In genomic region chr1:107750364-107750959, GRCh38 we compare ENCODE assay signal across 1 cellular context.
A peak's percentile ranks its signal among the peaks of the same experiment; 100 is the strongest.
TF ChIP-seq lines count a peak whose summit lies in the region.

No MANE protein-coding gene starts in this region.

TF ChIP-seq in HepG2, 621 proteins besides CTCF, POLR2A, EP300 and RAD21 (continued from another document):
- TF ChIP-seq ZNF382 (CRISPR knock-in tag; IDR thresholded peaks at IDR 0.05; ENCODE audit: borderline replicate concordance) (no peak), ZNF317 (CRISPR knock-in tag; IDR thresholded peaks at IDR 0.05) (no peak), GTF3A (CRISPR knock-in tag; conservative IDR thresholded peaks at IDR 0.05) (no peak), SMC3 (IDR thresholded peaks at IDR 0.05; ENCODE audit: low read length) (peak; percentile 81), ZNF17 (CRISPR knock-in tag; IDR thresholded peaks at IDR 0.05) (no peak), STAT6 (CRISPR knock-in tag; IDR thresholded peaks at IDR 0.05; ENCODE audit: borderline replicate concordance) (no peak), ATF7-NPFF (CRISPR knock-in tag; IDR thresholded peaks at IDR 0.05; ENCODE audit: low read depth) (no peak), MEIS1 (CRISPR knock-in tag; IDR thresholded peaks at IDR 0.05; ENCODE audit: borderline replicate concordance) (no peak), ZNF879 (CRISPR knock-in tag; IDR thresholded peaks at IDR 0.05) (no peak)
